In genomic region chr1:57844382-57844980, GRCh38 we compare ENCODE assay signal across 17 cellular contexts.
"Had no signal": no experiment of that assay in that cellular context is flagged by ENCODE, and none has a peak within 500 bp of the region (broad histone marks: within the 10 kb centered on the region; RNA-seq: fewer than 3 reads in every experiment).

No MANE protein-coding gene starts in this region.

- H3K27ac ChIP-seq: gastroesophageal sphincter, left ventricle myocardium inferior, lower lobe of right lung, neural progenitor cell, ovary, right atrium auricular region had no signal

- H3K36me3 ChIP-seq: gastroesophageal sphincter, left ventricle myocardium inferior, lower lobe of right lung, neural progenitor cell, ovary, right atrium auricular region had no signal

- H3K4me1 ChIP-seq: gastroesophageal sphincter, left ventricle myocardium inferior, lower lobe of right lung, neural progenitor cell, right atrium auricular region had no signal

- H3K4me3 ChIP-seq: gastroesophageal sphincter, left ventricle myocardium inferior, lower lobe of right lung, neural progenitor cell, ovary, right atrium auricular region, smooth muscle cell had no signal

- DNase-seq: dermis blood vessel endothelial cell; glutamatergic neuron; islet precursor cell; left cardiac atrium; left ventricle myocardium inferior; lower lobe of right lung; midbrain; nucleus accumbens; ovary; stimulated activated CD4-positive, alpha-beta T cell treated with anti-CD3 and anti-CD28 coated beads, Interleukin-2, amount 100 ng/mL, for 48 hours; stimulated activated naive CD4-positive, alpha-beta T cell treated with Interleukin-2 at 50 U/mL for 16 hours; trophoblast cell had no signal

- H3K9ac ChIP-seq: neural progenitor cell had no signal

- ATAC-seq: gastroesophageal sphincter; left cardiac atrium; lower lobe of right lung; natural killer cell treated with Interleukin-12 subunit alpha and Interleukin-12 subunit beta and Interleukin-15 and Interleukin-18, amount 100 ng/mL, for 72 hours had no signal

- H3K27me3 ChIP-seq: gastroesophageal sphincter, neural progenitor cell, ovary, right atrium auricular region had no signal
